In genomic region chr3:37945803-37946530, GRCh38 we compare ENCODE assay signal across 9 cellular contexts. TPM values are rescaled to one million over a fixed set of nuclear protein-coding genes. Genes with fewer than 3 reads are reported as not detected.
A peak's percentile ranks its signal among the peaks of the same experiment; 100 is the strongest.
DNase-seq lines count a peak whose midpoint lies in the region; TF ChIP-seq lines count a peak whose summit lies in the region.
"Had no signal": no experiment of that assay in that cellular context is flagged by ENCODE, and none has a peak within 500 bp of the region (broad histone marks: within the 10 kb centered on the region; RNA-seq: fewer than 3 reads in every experiment).

No MANE protein-coding gene starts in this region.

- intact Hi-C loops in prostate gland (cut with DNase I): no loop called here

- H3K27me3 ChIP-seq in prostate gland (replicated peaks; ENCODE audit: insufficient read depth): no peaks in the 10 kb centered on the region
- H3K27me3 ChIP-seq in WERI-Rb-1 (ENCODE audit: insufficient read depth, low read depth, severe bottlenecking): no peaks in the 10 kb centered on the region

- TF ChIP-seq CTCF in prostate gland (IDR thresholded peaks at IDR 0.05): no peak
- TF ChIP-seq CTCF in WERI-Rb-1 (IDR thresholded peaks at IDR 0.05; ENCODE audit: low read depth, low read length): no peak

- no peaks in the 10 kb centered on the region for H3K36me3 ChIP-seq in prostate gland
- H3K36me3 ChIP-seq in WERI-Rb-1: no peaks in the 10 kb centered on the region

- no peaks in the 10 kb centered on the region for H3K36me3 Mint-ChIP-seq in activated T-cell treated with anti-CD3 and anti-CD28 coated beads, Interleukin-2, amount 50 U/mL, for 24 hours (ENCODE audit: low read depth)

- peaks cover 6% of the 10 kb centered on the region for H3K4me1 Mint-ChIP-seq in activated T-cell treated with anti-CD3 and anti-CD28 coated beads, Interleukin-2, amount 50 U/mL, for 24 hours (ENCODE audit: low read depth)

- H3K9me3 ChIP-seq in prostate gland (no peaks in the 10 kb centered on the region), WERI-Rb-1 (ENCODE audit: severe bottlenecking) (no peaks in the 10 kb centered on the region)

- TF ChIP-seq POLR2A in prostate gland (IDR thresholded peaks at IDR 0.05): no peak

- H3K9me3 Mint-ChIP-seq in activated T-cell treated with anti-CD3 and anti-CD28 coated beads, Interleukin-2, amount 50 U/mL, for 24 hours: no peaks in the 10 kb centered on the region

- H3K27me3 Mint-ChIP-seq in activated T-cell treated with anti-CD3 and anti-CD28 coated beads, Interleukin-2, amount 50 U/mL, for 24 hours: no peaks in the 10 kb centered on the region

- H3K4me1 ChIP-seq in prostate gland (replicated peaks): peaks cover 10% of the 10 kb centered on the region

- DNase-seq in DMS 273 (lab: John Stamatoyannopoulos, UW; ENCODE audit: unreplicated experiment) (peak; percentile 77), SW 1271 (lab: John Stamatoyannopoulos, UW) (peak; percentile 36 to 80), glomerular endothelial cell (ENCODE audit: extremely low read depth, low read depth, low spot score) (peak; percentile 64), prostate gland (ENCODE audit: low spot score) (peak; percentile 83), WERI-Rb-1 (no peak), RPMI8226 (no peak), NCI-H2196 treated with DMSO at 0.1 percent for 48 hours (lab: John Stamatoyannopoulos, UW; ENCODE audit: unreplicated experiment) (no peak)
- no peak for DNase-seq in activated T-cell treated with anti-CD3 and anti-CD28 coated beads, Interleukin-2, amount 50 U/mL, for 24 hours
- DNase-seq: erythroblast had no signal

- H3K27ac ChIP-seq in prostate gland (peak overlapping the region; percentile 41 to 59), WERI-Rb-1 (no peak overlapping the region)

- H3K4me3 Mint-ChIP-seq in activated T-cell treated with anti-CD3 and anti-CD28 coated beads, Interleukin-2, amount 50 U/mL, for 24 hours: no peak overlapping the region

- WGBS in prostate gland: 26% methylated on average over 8 of the region's 8 CpGs

- no peak overlapping the region for H3K4me3 ChIP-seq in prostate gland
- no peak overlapping the region for H3K4me3 ChIP-seq in WERI-Rb-1 (ENCODE audit: low read depth, low read length)

- no peak overlapping the region for H3K27ac Mint-ChIP-seq in activated T-cell treated with anti-CD3 and anti-CD28 coated beads, Interleukin-2, amount 50 U/mL, for 24 hours

RNA-seq across cellular contexts. Expression of gene VILL, which starts 44.6 kb away (rescaled TPM):
- total RNA-seq in glomerular endothelial cell (6.7 and 7.6 TPM in 2 replicates), prostate gland (10 to 100 TPM; 29.1 to 29.3 TPM)

Comparison
In these comparisons a context has a peak if more than half of its experiments do, and no peak if none do; other contexts are left out.
1. DNase-seq: peak in DMS 273 (single experiment), SW 1271 (2 of 2), glomerular endothelial cell (single experiment) and prostate gland (single experiment); none in activated T-cell treated with anti-CD3 and anti-CD28 coated beads, Interleukin-2, amount 50 U/mL, for 24 hours (single experiment), WERI-Rb-1 (single experiment), RPMI8226 (single experiment) and NCI-H2196 treated with DMSO at 0.1 percent for 48 hours (single experiment).